Comparison of ENCODE assay signal across 9 cellular contexts in the genomic region with DNA sequence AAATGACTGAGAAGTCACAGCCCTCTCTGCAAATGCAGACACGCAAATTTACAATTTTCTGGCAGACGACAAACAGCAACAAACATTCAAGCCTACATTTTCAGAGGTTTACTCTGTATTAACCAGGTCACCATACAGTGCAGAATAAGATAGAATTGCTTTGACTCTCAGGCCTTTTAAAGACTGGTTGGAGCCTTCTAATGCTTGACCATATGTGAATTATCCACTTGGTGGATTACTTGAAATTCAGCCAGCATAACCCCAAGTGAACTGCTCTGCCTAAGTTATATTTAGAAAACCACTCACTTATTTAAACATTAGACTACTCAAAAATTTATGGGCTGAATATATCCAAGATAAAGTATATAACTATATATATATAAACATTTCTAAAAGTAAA.
DNase-seq lines count a peak whose midpoint lies in the region; ATAC-seq and TF ChIP-seq lines count a peak whose summit lies in the region.
"Had no signal": no experiment of that assay in that cellular context is flagged by ENCODE, and none has a peak within 500 bp of the region (broad histone marks: within the 10 kb centered on the region; RNA-seq: fewer than 3 reads in every experiment).

No MANE protein-coding gene starts in this region.

- H3K27ac ChIP-seq in coronary artery = peak overlapping the region; percentile 52 to 59

- H3K4me3 Mint-ChIP-seq in mesothelial cell of epicardium = no peak overlapping the region
- H3K4me3 Mint-ChIP-seq: stimulated activated memory B cell treated with anti-CD40 and anti-IgM and Interleukin-4, amounts not matched to agents 10 μg/mL and 1 μg/mL and 100 μg/mL, for 72 hours had no signal

- no peaks in the 10 kb centered on the region for H3K27me3 Mint-ChIP-seq in mesothelial cell of epicardium (ENCODE audit: low read depth)
- H3K27me3 Mint-ChIP-seq: stimulated activated memory B cell treated with anti-CD40 and anti-IgM and Interleukin-4, amounts not matched to agents 10 μg/mL and 1 μg/mL and 100 μg/mL, for 72 hours had no signal

- no peaks in the 10 kb centered on the region for H3K36me3 Mint-ChIP-seq in mesothelial cell of epicardium
- H3K36me3 Mint-ChIP-seq: stimulated activated memory B cell treated with anti-CD40 and anti-IgM and Interleukin-4, amounts not matched to agents 10 μg/mL and 1 μg/mL and 100 μg/mL, for 72 hours had no signal

- H3K4me3 ChIP-seq in coronary artery = no peak overlapping the region

- no peaks in the 10 kb centered on the region for H3K9me3 Mint-ChIP-seq in mesothelial cell of epicardium
- H3K9me3 Mint-ChIP-seq: stimulated activated memory B cell treated with anti-CD40 and anti-IgM and Interleukin-4, amounts not matched to agents 10 μg/mL and 1 μg/mL and 100 μg/mL, for 72 hours had no signal

- DNase-seq in AG08396 (ENCODE audit: low spot score) (peak; percentile 3), NCI-H2171 (lab: John Stamatoyannopoulos, UW) (peak; percentile 18), coronary artery (ENCODE audit: low spot score) (no peak), mesothelial cell of epicardium (ENCODE audit: low spot score in 2 of 2, unreplicated experiment in 2 of 2) (no peak), NCI-H1930 (lab: John Stamatoyannopoulos, UW) (no peak)

- ATAC-seq in HG03196 (IDR thresholded peaks at IDR 0.05; ENCODE audit: unreplicated experiment) (no peak), GM21526 (IDR thresholded peaks at IDR 0.05; ENCODE audit: low FRiP score, unreplicated experiment) (no peak), esophagus mucosa (no peak)
- ATAC-seq: stimulated activated memory B cell treated with anti-CD40 and anti-IgM and Interleukin-4, amounts not matched to agents 10 μg/mL and 1 μg/mL and 100 μg/mL, for 72 hours had no signal

- no peak for TF ChIP-seq CTCF in coronary artery (IDR thresholded peaks at IDR 0.05)
- no peak for TF ChIP-seq CTCF in mesothelial cell of epicardium (IDR thresholded peaks at IDR 0.05; ENCODE audit: unreplicated experiment)

- peaks cover 11% of the 10 kb centered on the region for H3K4me1 Mint-ChIP-seq in mesothelial cell of epicardium

- peak overlapping the region; percentile 65 for H3K27ac Mint-ChIP-seq in mesothelial cell of epicardium
- H3K27ac Mint-ChIP-seq: stimulated activated memory B cell treated with anti-CD40 and anti-IgM and Interleukin-4, amounts not matched to agents 10 μg/mL and 1 μg/mL and 100 μg/mL, for 72 hours had no signal

Comparison
In these comparisons a context has a peak if more than half of its experiments do, and no peak if none do; other contexts are left out.
1. DNase-seq: peak in AG08396 (single experiment) and NCI-H2171 (single experiment); none in coronary artery (single experiment), mesothelial cell of epicardium (0 of 2) and NCI-H1930 (0 of 2).